Comparison of ENCODE assay signal across 21 cellular contexts in the genomic region with DNA sequence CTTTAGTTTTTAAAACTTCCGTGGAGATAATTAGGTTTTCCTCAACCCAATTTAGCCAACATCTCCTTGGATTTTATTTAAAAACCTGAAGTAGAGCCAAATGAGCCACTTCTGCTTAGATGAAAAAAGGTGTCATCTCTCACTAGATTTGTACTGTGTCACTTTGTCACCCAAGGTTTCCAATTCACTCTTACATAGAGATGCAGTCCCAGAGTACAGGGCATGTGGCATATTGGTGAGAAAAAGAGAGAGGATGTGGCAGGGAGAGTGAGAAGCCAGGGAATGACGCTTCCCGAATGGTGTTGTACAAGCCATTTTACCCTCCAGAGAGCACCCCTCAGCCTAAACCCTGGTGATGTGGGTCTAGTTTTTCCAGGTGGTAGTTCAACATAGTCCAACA. TPM values are rescaled to one million over a fixed set of nuclear protein-coding genes. Genes with fewer than 3 reads are reported as not detected.
"Had no signal": no experiment of that assay in that cellular context is flagged by ENCODE, and none has a peak within 500 bp of the region (broad histone marks: within the 10 kb centered on the region; RNA-seq: fewer than 3 reads in every experiment).

No MANE protein-coding gene starts in this region.

- H3K27ac Mint-ChIP-seq: effector memory CD8-positive, alpha-beta T cell; memory B cell; nephron progenitor cell; stimulated activated memory B cell treated with anti-CD40 and anti-IgM and Interleukin-4, amounts not matched to agents 10 μg/mL and 1 μg/mL and 100 μg/mL, for 72 hours had no signal

- H3K9me3 Mint-ChIP-seq: dendritic cell treated with granulocyte-macrophage colony-stimulating factor and Interleukin-4, amounts not matched to agents 40 ng/mL and 50 ng/mL, for 4 days; effector memory CD8-positive, alpha-beta T cell had no signal

- DNase-seq: effector memory CD8-positive, alpha-beta T cell; esophagus squamous epithelium; foreskin fibroblast; glutamatergic neuron; left cardiac atrium; left ventricle myocardium inferior; lower lobe of right lung; midbrain; nephron progenitor cell; psoas muscle; retina; right lobe of liver; stimulated activated CD4-positive, alpha-beta T cell treated with anti-CD3 and anti-CD28 coated beads, Interleukin-4, amount 100 ng/mL, for 1 hour; stimulated activated CD8-positive, alpha-beta memory T cell treated with anti-CD3 and anti-CD28 coated beads, Interleukin-4, amount 100 ng/mL, for 48 hours; testis had no signal

- ATAC-seq: effector memory CD8-positive, alpha-beta T cell; gastroesophageal sphincter; left cardiac atrium; lower lobe of right lung; psoas muscle; right lobe of liver; stimulated activated memory B cell treated with anti-CD40 and anti-IgM and Interleukin-4, amounts not matched to agents 10 μg/mL and 1 μg/mL and 100 μg/mL, for 72 hours had no signal

- H3K27me3 Mint-ChIP-seq: effector memory CD8-positive, alpha-beta T cell; stimulated activated naive CD8-positive, alpha-beta T cell treated with anti-CD3 and anti-CD28 coated beads, Interleukin-15, Interleukin-2, amounts not matched to agents 100 ng/mL and 50 ng/mL, for 24 hours had no signal

- H3K4me1 Mint-ChIP-seq: memory B cell had no signal

- H3K4me3 Mint-ChIP-seq: dendritic cell treated with granulocyte-macrophage colony-stimulating factor and Interleukin-4, amounts not matched to agents 40 ng/mL and 50 ng/mL, for 4 days; effector memory CD8-positive, alpha-beta T cell; memory B cell; nephron progenitor cell; stimulated activated memory B cell treated with anti-CD40 and anti-IgM and Interleukin-4, amounts not matched to agents 10 μg/mL and 1 μg/mL and 100 μg/mL, for 72 hours had no signal

- H3K36me3 Mint-ChIP-seq: memory B cell; stimulated activated memory B cell treated with anti-CD40 and anti-IgM and Interleukin-4, amounts not matched to agents 10 μg/mL and 1 μg/mL and 100 μg/mL, for 72 hours had no signal

RNA-seq across cellular contexts. Expression of gene CTLA4, which starts 44.4 kb away (rescaled TPM):
- total RNA-seq: psoas muscle, right lobe of liver, tibial nerve had no signal
